18 cellular contexts compared by ENCODE assay signal in genomic region chr3:139585820-139586219, GRCh38. TPM values are rescaled to one million over a fixed set of nuclear protein-coding genes. Genes with fewer than 3 reads are reported as not detected.
"Had no signal": no experiment of that assay in that cellular context is flagged by ENCODE, and none has a peak within 500 bp of the region (broad histone marks: within the 10 kb centered on the region; RNA-seq: fewer than 3 reads in every experiment).

No MANE protein-coding gene starts in this region.

- DNase-seq: activated CD4-positive, alpha-beta T cell treated with anti-CD3 and anti-CD28 coated beads for 1 hour; activated CD4-positive, alpha-beta T cell treated with anti-CD3 and anti-CD28 coated beads, Interleukin-2, amount 50 U/mL, for 4 hours; activated naive CD4-positive, alpha-beta T cell treated with Interleukin-2 at 50 U/mL for 16 hours; activated T-cell treated with anti-CD3 and anti-CD28 coated beads for 4 hours; anterior cingulate cortex; dermis blood vessel endothelial cell; effector memory CD8-positive, alpha-beta T cell; left ventricle myocardium inferior; mesendoderm; natural killer cell; posterior cingulate gyrus; stimulated activated CD4-positive, alpha-beta T cell treated with anti-CD3 and anti-CD28 coated beads, Interleukin-4, amount 100 ng/mL, for 1 hour; stimulated activated naive CD4-positive, alpha-beta T cell; T-helper 9 cell had no signal

- H3K27ac ChIP-seq: epithelial cell of prostate, hepatocyte, left ventricle myocardium inferior, tibial nerve, vagina had no signal

- H3K79me2 ChIP-seq: hepatocyte had no signal

- ATAC-seq: effector memory CD8-positive, alpha-beta T cell; natural killer cell had no signal

- H3K4me2 ChIP-seq: hepatocyte had no signal

- H3K27me3 ChIP-seq: hepatocyte, tibial nerve, vagina had no signal

- H3K36me3 ChIP-seq: left ventricle myocardium inferior, tibial nerve, vagina had no signal

- H2AFZ ChIP-seq: hepatocyte had no signal

- H3K4me3 ChIP-seq: hepatocyte, left ventricle myocardium inferior, tibial nerve, vagina had no signal

- H3K9me3 ChIP-seq: left ventricle myocardium inferior, tibial nerve, vagina had no signal

- H3K4me1 ChIP-seq: left ventricle myocardium inferior, tibial nerve, vagina had no signal

RNA-seq across cellular contexts. Expression of gene RBP1, which starts 46.3 kb away (rescaled TPM):
- total RNA-seq: natural killer cell had no signal
